ENCODE assay signal across 13 cellular contexts in genomic region chr4:4666693-4667642, GRCh38.
DNase-seq lines count a peak whose midpoint lies in the region; ATAC-seq and TF ChIP-seq lines count a peak whose summit lies in the region.
"Had no signal": no experiment of that assay in that cellular context is flagged by ENCODE, and none has a peak within 500 bp of the region (broad histone marks: within the 10 kb centered on the region; RNA-seq: fewer than 3 reads in every experiment).

No MANE protein-coding gene starts in this region.

- H3K27me3 ChIP-seq in AG04450 (ENCODE audit: control insufficient read depth, insufficient read depth, low read length) (no peaks in the 10 kb centered on the region), ectodermal cell (ENCODE audit: control insufficient read depth, insufficient read depth, low read length, poor library complexity, severe bottlenecking) (peaks cover 3% of the 10 kb centered on the region), mesenchymal stem cell (ENCODE audit: control insufficient read depth in 1 of 2, insufficient read depth in 1 of 2, low read length in 2 of 2) (no peaks in the 10 kb centered on the region), prostate gland (replicated peaks; ENCODE audit: insufficient read depth) (no peaks in the 10 kb centered on the region), ascending aorta (no peaks in the 10 kb centered on the region)
- H3K27me3 ChIP-seq: esophagus muscularis mucosa had no signal

- no peaks in the 10 kb centered on the region for H3K4me1 ChIP-seq in HEK293 (ENCODE audit: control insufficient read depth, insufficient read depth, low read length)
- H3K4me1 ChIP-seq in ectodermal cell (ENCODE audit: control insufficient read depth, insufficient read depth, low read length): peaks cover 49% of the 10 kb centered on the region
- H3K4me1 ChIP-seq in mesenchymal stem cell (ENCODE audit: control insufficient read depth, insufficient read depth, low read depth, low read length): peaks cover 13% of the 10 kb centered on the region
- H3K4me1 ChIP-seq in prostate gland (replicated peaks): no peaks in the 10 kb centered on the region
- no peaks in the 10 kb centered on the region for H3K4me1 ChIP-seq in ascending aorta

- H3K9me3 ChIP-seq in AG04450 (ENCODE audit: control insufficient read depth, insufficient read depth, low read length): no peaks in the 10 kb centered on the region
- H3K9me3 ChIP-seq in HEK293 (ENCODE audit: control insufficient read depth, insufficient read depth, low read depth, low read length): no peaks in the 10 kb centered on the region
- no peaks in the 10 kb centered on the region for H3K9me3 ChIP-seq in ectodermal cell (ENCODE audit: control insufficient read depth, low read length)
- no peaks in the 10 kb centered on the region for H3K9me3 ChIP-seq in mesenchymal stem cell (ENCODE audit: control insufficient read depth, low read length)
- no peaks in the 10 kb centered on the region for H3K9me3 ChIP-seq in prostate gland
- H3K9me3 ChIP-seq in ascending aorta: no peaks in the 10 kb centered on the region
- H3K9me3 ChIP-seq: esophagus muscularis mucosa had no signal

- peak overlapping the region; percentile 61 for H4K8ac ChIP-seq in mesenchymal stem cell (ENCODE audit: low read length)

- peak overlapping the region; percentile 55 for H3K4me2 ChIP-seq in mesenchymal stem cell (ENCODE audit: low read length, poor library complexity, severe bottlenecking)

- no peaks in the 10 kb centered on the region for H3K79me1 ChIP-seq in mesenchymal stem cell (replicated peaks; ENCODE audit: low read length, poor library complexity, severe bottlenecking)

- TF ChIP-seq POLR2A in prostate gland (IDR thresholded peaks at IDR 0.05): no peak

- H3K27ac ChIP-seq in AG04450 (ENCODE audit: low read depth, low read length) (peak overlapping the region; percentile 31), HEK293 (ENCODE audit: extremely low read depth, low read depth, low read length) (no peak overlapping the region), ectodermal cell (ENCODE audit: insufficient read depth, low read depth, low read length, poor library complexity, severe bottlenecking) (peak overlapping the region; percentile 74), mesenchymal stem cell (ENCODE audit: low read length, poor library complexity, severe bottlenecking) (no peak overlapping the region), prostate gland (no peak overlapping the region), ascending aorta (no peak overlapping the region)
- H3K27ac ChIP-seq: esophagus muscularis mucosa had no signal

- H3K4me3 ChIP-seq in AG04450 (ENCODE audit: low read depth, low read length) (no peak overlapping the region), HEK293 (ENCODE audit: low read depth, low read length) (no peak overlapping the region), ectodermal cell (ENCODE audit: insufficient read depth, low read depth, low read length) (no peak overlapping the region), mesenchymal stem cell (ENCODE audit: insufficient read depth in 1 of 2, low read depth in 1 of 2, low read length in 2 of 2) (peak overlapping the region in 1 of 2 experiments; percentile 45), prostate gland (no peak overlapping the region), ascending aorta (no peak overlapping the region)
- H3K4me3 ChIP-seq: esophagus muscularis mucosa had no signal

- no peak for DNase-seq in AG04450 (ENCODE audit: low read depth, low spot score)
- DNase-seq in mesenchymal stem cell: peak; percentile 42
- no peak for DNase-seq in central memory CD4-positive, alpha-beta T cell
- DNase-seq in prostate gland (ENCODE audit: low spot score): no peak
- DNase-seq in ascending aorta (ENCODE audit: low spot score in 2 of 2): no peak
- DNase-seq: AML-193, DMS79, Karpas-422, NCI-H2107 had no signal

- peak; percentile 20; the same call in 1 of the 2 replicates for TF ChIP-seq CTCF in AG04450 (IDR thresholded peaks at IDR 0.05; ENCODE audit: low read depth, low read length)
- no peak for TF ChIP-seq CTCF in HEK293 (tag by site-specific recombination; IDR thresholded peaks at IDR 0.05)
- TF ChIP-seq CTCF in prostate gland (IDR thresholded peaks at IDR 0.05): no peak
- no peak for TF ChIP-seq CTCF in ascending aorta (IDR thresholded peaks at IDR 0.05)

- WGBS in ectodermal cell, 2 experiments: 6 to 7% methylated on average over 14 of the region's 15 CpGs
- WGBS in mesenchymal stem cell: 8% methylated on average over 14 of the region's 15 CpGs
- 39% methylated on average over 15 of the region's 15 CpGs for WGBS in prostate gland

- H2BK12ac ChIP-seq in mesenchymal stem cell (ENCODE audit: low read length in 2 of 2): no peak overlapping the region

- peak overlapping the region; percentile 19 for H3K9ac ChIP-seq in mesenchymal stem cell (ENCODE audit: low read length)

- H2AFZ ChIP-seq in mesenchymal stem cell (ENCODE audit: low read depth, low read length): no peak overlapping the region

- H3K18ac ChIP-seq in mesenchymal stem cell (ENCODE audit: low read depth in 1 of 2, low read length in 2 of 2): peak overlapping the region; percentile 35 to 68

- no peak overlapping the region for H2AK5ac ChIP-seq in mesenchymal stem cell (ENCODE audit: low read length, severe bottlenecking)

- H3K4ac ChIP-seq in mesenchymal stem cell (ENCODE audit: low read depth in 1 of 2, low read length in 2 of 2): no peak overlapping the region

- intact Hi-C loops in prostate gland (cut with DNase I): no loop called here
- intact Hi-C loops in ascending aorta (cut with DNase I): no loop called here

- POLR2A ChIA-PET in AG04450 (lab: Yijun Ruan, JAX) (no interaction called here), HEK293 (lab: Yijun Ruan, JAX) (no interaction called here)

- no peak overlapping the region for H3K14ac ChIP-seq in mesenchymal stem cell (ENCODE audit: low read length in 2 of 2)

- H2BK15ac ChIP-seq in mesenchymal stem cell (ENCODE audit: low read depth, poor library complexity, severe bottlenecking): no peak overlapping the region

- ATAC-seq in HG03521 (IDR thresholded peaks at IDR 0.05; ENCODE audit: unreplicated experiment): no peak

- CTCF ChIA-PET in AG04450 (lab: Charles Lee): interaction anchor here (1.1 to 2.7 kb wide), 5 partner anchors 11 to 148 kb away, joined by 6 to 13 read pairs (median 8); no protein-coding TSS in a partner anchor
- CTCF ChIA-PET in HEK293 (lab: Yijun Ruan, JAX): interaction anchor here (0.9 kb wide), 1 partner anchor 27 kb away, joined by 11 read pairs; no protein-coding TSS in a partner anchor

- H4K91ac ChIP-seq in mesenchymal stem cell (ENCODE audit: low read length): no peak overlapping the region

- H3K36me3 ChIP-seq in HEK293 (ENCODE audit: control insufficient read depth in 2 of 2, insufficient read depth in 1 of 2, low read length in 2 of 2) (no peaks in the 10 kb centered on the region), ectodermal cell (ENCODE audit: control insufficient read depth, insufficient read depth, low read length) (no peaks in the 10 kb centered on the region), mesenchymal stem cell (ENCODE audit: control insufficient read depth in 1 of 2, insufficient read depth in 2 of 2, low read depth in 1 of 2, low read length in 2 of 2) (no peaks in the 10 kb centered on the region), prostate gland (no peaks in the 10 kb centered on the region), ascending aorta (no peaks in the 10 kb centered on the region)
- H3K36me3 ChIP-seq: esophagus muscularis mucosa had no signal

- H2BK5ac ChIP-seq in mesenchymal stem cell (ENCODE audit: low read depth, low read length, poor library complexity, severe bottlenecking): no peak overlapping the region

- H2BK120ac ChIP-seq in mesenchymal stem cell (ENCODE audit: low read depth, low read length): no peak overlapping the region

- H3K23ac ChIP-seq in mesenchymal stem cell (ENCODE audit: low read length in 2 of 2): no peak overlapping the region

TF ChIP-seq in HEK293, 187 proteins besides CTCF, POLR2A, EP300 and RAD21:
- TF ChIP-seq ZNF501 (tag by site-specific recombination; IDR thresholded peaks at IDR 0.05) (no peak), ZFP3 (tag by site-specific recombination; IDR thresholded peaks at IDR 0.05; ENCODE audit: low read depth) (no peak), ZNF398 (tag by site-specific recombination; IDR thresholded peaks at IDR 0.05) (0 out of 2 replicates have a peak, but pooled peaks have one; percentile 13)

Comparison
In these comparisons a context has a peak if more than half of its experiments do, and no peak if none do; other contexts are left out.
1. H3K27ac ChIP-seq: peak in AG04450 (single experiment) and ectodermal cell (single experiment); none in HEK293 (single experiment), mesenchymal stem cell (single experiment), prostate gland (0 of 2) and ascending aorta (0 of 2).